13 cellular contexts compared by ENCODE assay signal in the genomic region with DNA sequence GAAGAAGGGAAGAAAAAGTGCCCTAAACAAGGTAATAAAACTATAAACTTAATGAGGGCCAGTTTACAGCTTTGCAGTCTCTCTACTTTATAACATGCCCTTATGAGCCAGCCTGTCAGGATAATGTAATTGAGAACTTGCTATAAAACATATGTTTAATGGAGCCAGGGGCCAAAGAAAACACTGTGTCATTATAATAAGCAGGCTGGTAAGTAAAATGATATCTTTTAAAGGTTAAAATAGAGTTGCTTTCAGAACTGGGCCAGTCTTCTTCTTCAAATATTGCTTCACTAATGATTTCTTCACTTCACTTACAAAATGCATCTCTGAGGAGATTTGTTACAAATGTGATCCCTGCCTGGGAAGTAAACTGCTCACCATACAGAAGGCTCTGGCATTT.
DNase-seq lines count a peak whose midpoint lies in the region; ATAC-seq and TF ChIP-seq lines count a peak whose summit lies in the region.
"Had no signal": no experiment of that assay in that cellular context is flagged by ENCODE, and none has a peak within 500 bp of the region (broad histone marks: within the 10 kb centered on the region; RNA-seq: fewer than 3 reads in every experiment).

No MANE protein-coding gene starts in this region.

- H3K36me3 Mint-ChIP-seq in nephron progenitor cell (ENCODE audit: low read depth) (no peaks in the 10 kb centered on the region), CD14-positive monocyte (no peaks in the 10 kb centered on the region)

- ATAC-seq in left ventricle myocardium superior (no peak), GM19463 (IDR thresholded peaks at IDR 0.05; ENCODE audit: unreplicated experiment) (no peak)
- ATAC-seq: activated CD4-positive, CD25-positive, alpha-beta regulatory T cell treated with anti-CD3 and anti-CD28 coated beads, Interleukin-2, amount 50 U/mL, for 24 hours had no signal

- H3K27me3 Mint-ChIP-seq in nephron progenitor cell (ENCODE audit: low read depth, poor library complexity) (peaks cover 23% of the 10 kb centered on the region), CD14-positive monocyte (ENCODE audit: low read depth in 3 of 3) (no peaks in the 10 kb centered on the region)

- H3K9me3 Mint-ChIP-seq in nephron progenitor cell (no peaks in the 10 kb centered on the region), CD14-positive monocyte (peaks cover 2 to 4% (median 2%) of the 10 kb centered on the region in 7 donors)

- H3K27ac Mint-ChIP-seq in nephron progenitor cell (peak overlapping the region; percentile 19), CD14-positive monocyte (no peak overlapping the region)

- TF ChIP-seq CTCF in nephron progenitor cell (IDR thresholded peaks at IDR 0.05) (no peak), CD14-positive monocyte (IDR thresholded peaks at IDR 0.05) (no peak)

- no peak overlapping the region for H3K4me3 Mint-ChIP-seq in nephron progenitor cell
- no peak overlapping the region for H3K4me3 Mint-ChIP-seq in CD14-positive monocyte

- DNase-seq in DMS 273 (lab: John Stamatoyannopoulos, UW; ENCODE audit: unreplicated experiment): peak; percentile 90
- peak; percentile 30 for DNase-seq in LHCN-M2 (ENCODE audit: low read depth)
- peak; percentile 56 for DNase-seq in amniotic stem cell (lab: John Stamatoyannopoulos, UW)
- no peak for DNase-seq in nephron progenitor cell
- no peak for DNase-seq in left ventricle myocardium superior
- no peak for DNase-seq in CD14-positive monocyte (ENCODE audit: low spot score)
- no peak for DNase-seq in mesenteric fat pad (ENCODE audit: low spot score)
- DNase-seq: activated gamma-delta T cell treated with Interleukin-2 at 50 U/mL for 16 hours, dorsolateral prefrontal cortex, NCI-H187 treated with DMSO at 0.1 percent for 48 hours, stomach had no signal

- H3K4me1 Mint-ChIP-seq in nephron progenitor cell (peaks cover 41% of the 10 kb centered on the region), CD14-positive monocyte (peaks cover 6% of the 10 kb centered on the region)

- intact Hi-C loops in left ventricle myocardium superior (cut with micrococcal nuclease): no loop called here
- intact Hi-C loops in CD14-positive monocyte (cut with micrococcal nuclease): no loop called here

Comparison
In these comparisons a context has a peak if more than half of its experiments do, and no peak if none do; other contexts are left out.
1. DNase-seq: peak in DMS 273 (single experiment), LHCN-M2 (single experiment) and amniotic stem cell (single experiment); none in nephron progenitor cell (single experiment), left ventricle myocardium superior (single experiment), CD14-positive monocyte (single experiment) and mesenteric fat pad (single experiment).